In the genomic region with DNA sequence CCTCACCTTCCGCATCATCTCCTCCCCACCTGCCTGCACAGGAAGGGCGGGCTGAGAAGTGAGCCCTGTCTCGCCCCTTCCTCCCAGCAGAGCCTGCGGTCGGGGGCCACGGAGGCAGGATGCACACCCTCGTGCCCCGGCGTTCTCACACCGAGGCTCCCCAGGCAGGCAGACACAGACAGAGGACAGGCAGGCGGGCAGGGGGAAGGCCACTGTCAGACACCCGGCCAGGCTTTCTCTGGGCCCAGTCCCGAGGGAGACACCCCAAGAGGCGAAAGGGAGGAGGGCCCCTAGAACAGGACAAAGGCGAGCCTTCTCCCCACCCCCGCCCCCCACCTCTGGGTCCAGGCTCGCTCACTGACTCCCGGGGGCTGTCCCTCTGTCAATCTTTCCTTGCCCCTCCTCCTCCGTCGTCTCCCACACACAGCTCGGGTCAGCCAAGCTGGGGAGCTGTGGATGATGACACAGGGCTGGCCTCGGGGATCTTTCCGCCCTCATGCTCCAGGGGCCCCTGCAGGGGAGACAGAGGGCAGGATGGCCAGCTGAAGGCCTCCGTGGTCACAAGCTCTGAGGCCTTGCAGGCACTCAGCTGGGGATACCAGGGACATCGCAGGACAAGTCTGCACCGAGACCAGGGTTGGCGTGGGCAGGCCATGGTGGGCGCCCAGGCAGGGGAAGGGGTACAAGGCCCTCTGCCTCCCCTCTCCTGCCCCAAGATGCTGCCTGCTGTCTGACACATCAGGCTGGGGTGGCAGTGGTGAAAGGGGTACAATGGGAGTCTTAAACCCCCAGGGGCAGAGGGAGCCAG, we compare ENCODE assay signal across 8 cellular contexts. TPM values are rescaled to one million over a fixed set of nuclear protein-coding genes. Genes with fewer than 3 reads are reported as not detected.
DNase-seq lines count a peak whose midpoint lies in the region; ATAC-seq and TF ChIP-seq lines count a peak whose summit lies in the region.

No MANE protein-coding gene starts in this region.

- intact Hi-C loops in sigmoid colon (cut with DNase I), result no loop called here

- no peak for TF ChIP-seq EP300 in sigmoid colon (IDR thresholded peaks at IDR 0.05)

- no peak for TF ChIP-seq POLR2A in sigmoid colon (IDR thresholded peaks at IDR 0.05)

- no peaks in the 10 kb centered on the region for H3K9me3 ChIP-seq in effector memory CD4-positive, alpha-beta T cell (ENCODE audit: control insufficient read depth, low read length)
- no peaks in the 10 kb centered on the region for H3K9me3 ChIP-seq in sigmoid colon

- no peak for TF ChIP-seq CTCF in sigmoid colon (IDR thresholded peaks at IDR 0.05)

- H3K27ac ChIP-seq in effector memory CD4-positive, alpha-beta T cell (ENCODE audit: insufficient read depth, low read length, poor library complexity, severe bottlenecking), result peak overlapping the region; percentile 87
- peak overlapping the region; percentile 8 to 77 (median 45) for H3K27ac ChIP-seq in sigmoid colon

- peak overlapping the region; percentile 70 for H3K4me3 ChIP-seq in effector memory CD4-positive, alpha-beta T cell (ENCODE audit: insufficient read depth, low read depth, low read length, poor library complexity, severe bottlenecking)
- no peak overlapping the region for H3K4me3 ChIP-seq in sigmoid colon

- peaks cover under 1% of the 10 kb centered on the region for H3K36me3 ChIP-seq in effector memory CD4-positive, alpha-beta T cell (ENCODE audit: control insufficient read depth, insufficient read depth, low read length)
- no peaks in the 10 kb centered on the region for H3K36me3 ChIP-seq in sigmoid colon

- H3K27me3 ChIP-seq in effector memory CD4-positive, alpha-beta T cell (replicated peaks; ENCODE audit: control insufficient read depth, insufficient read depth, low read length, poor library complexity, severe bottlenecking), result no peaks in the 10 kb centered on the region
- no peaks in the 10 kb centered on the region for H3K27me3 ChIP-seq in sigmoid colon

- ATAC-seq in GM18517 (IDR thresholded peaks at IDR 0.05; ENCODE audit: unreplicated experiment) (peak; percentile 32), HG02938 (IDR thresholded peaks at IDR 0.05; ENCODE audit: unreplicated experiment) (peak; percentile 52), HG03378 (IDR thresholded peaks at IDR 0.05; ENCODE audit: unreplicated experiment) (no peak)

- peak; percentile 74 for DNase-seq in activated CD4-positive, alpha-beta T cell treated with anti-CD3 and anti-CD28 coated beads, Interleukin-2, amount 50 U/mL, for 1 hour
- peak; percentile 59 to 63 (median 62) for DNase-seq in effector memory CD4-positive, alpha-beta T cell
- DNase-seq in sigmoid colon (no peak), kidney glomerular epithelial cell (lab: John Stamatoyannopoulos, UW) (no peak), NCI-H1417 treated with DMSO at 0.1 percent for 48 hours (lab: John Stamatoyannopoulos, UW) (no peak)

- 45 to 80% methylated on average over 28 of the region's 28 CpGs for WGBS in sigmoid colon, 2 donors

- peaks cover 76% of the 10 kb centered on the region for H3K4me1 ChIP-seq in effector memory CD4-positive, alpha-beta T cell (ENCODE audit: control insufficient read depth, insufficient read depth, low read length, poor library complexity, severe bottlenecking)
- H3K4me1 ChIP-seq in sigmoid colon, result peaks cover 0 to 55% (median 50%) of the 10 kb centered on the region in 4 donors

RNA-seq across cellular contexts. Expression of a gene that starts 24.9 kb away (rescaled TPM):
- total RNA-seq in sigmoid colon, result 10 to 100 TPM; 36.1 to 57.9 (median 43.2) TPM
- polyA plus RNA-seq in sigmoid colon, result 10 to 100 TPM; 20.3 to 52.9 (median 34.8) TPM

Comparison
In these comparisons a context has a peak if more than half of its experiments do, and no peak if none do; other contexts are left out.
1. DNase-seq: peak in activated CD4-positive, alpha-beta T cell treated with anti-CD3 and anti-CD28 coated beads, Interleukin-2, amount 50 U/mL, for 1 hour (single experiment) and effector memory CD4-positive, alpha-beta T cell (3 of 3); none in sigmoid colon (single experiment), kidney glomerular epithelial cell (single experiment) and NCI-H1417 treated with DMSO at 0.1 percent for 48 hours (single experiment).